8 cellular contexts compared by ENCODE assay signal in genomic region chr5:57174850-57175525, GRCh38. TPM values are rescaled to one million over a fixed set of nuclear protein-coding genes. Genes with fewer than 3 reads are reported as not detected.
A peak's percentile ranks its signal among the peaks of the same experiment; 100 is the strongest.
DNase-seq lines count a peak whose midpoint lies in the region; ATAC-seq and TF ChIP-seq lines count a peak whose summit lies in the region.

No MANE protein-coding gene starts in this region.

- H3K27me3 Mint-ChIP-seq in activated T-cell treated with anti-CD3 and anti-CD28 coated beads, Interleukin-2, amount 50 U/mL, for 4 hours (ENCODE audit: low read depth) = no peaks in the 10 kb centered on the region
- H3K27me3 Mint-ChIP-seq in WTC11 (ENCODE audit: low read depth) (peaks cover 6% of the 10 kb centered on the region), glutamatergic neuron (ENCODE audit: unreplicated experiment) (peaks cover 8% of the 10 kb centered on the region)

- peak overlapping the region; percentile 100 for H3K27ac ChIP-seq in skeletal muscle tissue (ENCODE audit: low read depth, low read length)

- DNase-seq in activated T-cell treated with anti-CD3 and anti-CD28 coated beads, Interleukin-2, amount 50 U/mL, for 4 hours = no peak
- DNase-seq in activated T-cell treated with anti-CD3 and anti-CD28 coated beads, Interleukin-2, amount 50 U/mL, for 1 hour = no peak
- no peak for DNase-seq in WTC11 (ENCODE audit: low spot score)
- DNase-seq in glutamatergic neuron = no peak
- DNase-seq in NCI-H2081 (lab: John Stamatoyannopoulos, UW) = no peak

- H3K27me3 ChIP-seq in skeletal muscle tissue (ENCODE audit: control insufficient read depth in 3 of 3, insufficient read depth in 3 of 3, low read length in 3 of 3) = no peaks in the 10 kb centered on the region

- POLR2A ChIA-PET in WTC11 (lab: Charles Lee) = interaction anchor here (0.9 to 1.3 kb wide), 2 partner anchors 224 to 265 kb away, joined by 3 to 4 read pairs; partner anchors contain the start of gene SETD9

- H3K4me1 Mint-ChIP-seq in activated T-cell treated with anti-CD3 and anti-CD28 coated beads, Interleukin-2, amount 50 U/mL, for 4 hours (ENCODE audit: low read depth) = peaks cover 42% of the 10 kb centered on the region
- H3K4me1 Mint-ChIP-seq in WTC11 = peaks cover 45% of the 10 kb centered on the region
- peaks cover 23% of the 10 kb centered on the region for H3K4me1 Mint-ChIP-seq in glutamatergic neuron (ENCODE audit: low read depth, unreplicated experiment)

- H3K9ac ChIP-seq in skeletal muscle tissue (ENCODE audit: low read depth in 1 of 3, low read length in 3 of 3) = peak overlapping the region; percentile 98 to 100 (median 100)

- H3K27ac Mint-ChIP-seq in WTC11 (peak overlapping the region; percentile 100), glutamatergic neuron (ENCODE audit: unreplicated experiment) (peak overlapping the region; percentile 99)

- CTCF ChIA-PET in WTC11 (lab: Charles Lee) = no interaction called here

- peak overlapping the region; percentile 90 for H3K4me3 Mint-ChIP-seq in activated T-cell treated with anti-CD3 and anti-CD28 coated beads, Interleukin-2, amount 50 U/mL, for 4 hours
- H3K4me3 Mint-ChIP-seq in WTC11 (peak overlapping the region; percentile 97), glutamatergic neuron (ENCODE audit: unreplicated experiment) (peak overlapping the region; percentile 97)

- peaks cover 39% of the 10 kb centered on the region for H3K36me3 Mint-ChIP-seq in activated T-cell treated with anti-CD3 and anti-CD28 coated beads, Interleukin-2, amount 50 U/mL, for 4 hours (ENCODE audit: insufficient read depth)
- H3K36me3 Mint-ChIP-seq in WTC11 (peaks cover 34% of the 10 kb centered on the region), glutamatergic neuron (ENCODE audit: unreplicated experiment) (no peaks in the 10 kb centered on the region)

- ATAC-seq in activated T-cell treated with anti-CD3 and anti-CD28 coated beads, Interleukin-2, amount 50 U/mL, for 4 hours = no peak
- ATAC-seq in WTC11 (no peak), GM19397 (IDR thresholded peaks at IDR 0.05; ENCODE audit: unreplicated experiment) (no peak), GM18519 (IDR thresholded peaks at IDR 0.05; ENCODE audit: low FRiP score, unreplicated experiment) (no peak)

- peaks cover 18 to 38% (median 26%) of the 10 kb centered on the region in 3 donors for H3K4me1 ChIP-seq in skeletal muscle tissue (ENCODE audit: control insufficient read depth in 3 of 3, insufficient read depth in 3 of 3, low read length in 3 of 3)

- H3K9me3 ChIP-seq in skeletal muscle tissue (ENCODE audit: control insufficient read depth in 3 of 3, low read length in 3 of 3) = no peaks in the 10 kb centered on the region

- TF ChIP-seq CTCF in WTC11 (IDR thresholded peaks at IDR 0.05) (no peak), glutamatergic neuron (IDR thresholded peaks at IDR 0.05; ENCODE audit: partially characterized antibody, unreplicated experiment) (no peak)

- no peaks in the 10 kb centered on the region for H3K9me3 Mint-ChIP-seq in activated T-cell treated with anti-CD3 and anti-CD28 coated beads, Interleukin-2, amount 50 U/mL, for 4 hours
- H3K9me3 Mint-ChIP-seq in WTC11 (no peaks in the 10 kb centered on the region), glutamatergic neuron (ENCODE audit: unreplicated experiment) (peaks cover 5% of the 10 kb centered on the region)

- H3K36me3 ChIP-seq in skeletal muscle tissue (ENCODE audit: control insufficient read depth in 3 of 3, insufficient read depth in 3 of 3, low read length in 3 of 3) = peaks cover 0 to 3% (median 0%) of the 10 kb centered on the region in 3 donors

- H3K4me3 ChIP-seq in skeletal muscle tissue (ENCODE audit: low read length in 3 of 3) = peak overlapping the region; percentile 95 to 96 (median 96)

TF ChIP-seq in WTC11, 78 proteins besides CTCF, POLR2A, EP300 and RAD21:
- TF ChIP-seq HMGXB4 (CRISPR knock-in tag; IDR thresholded peaks at IDR 0.05) = no peak
- no peak for TF ChIP-seq MXD4 (CRISPR knock-in tag; IDR thresholded peaks at IDR 0.05; ENCODE audit: borderline replicate concordance)
- no peak for TF ChIP-seq MAX (CRISPR knock-in tag; IDR thresholded peaks at IDR 0.05)
- TF ChIP-seq IRF1 (CRISPR knock-in tag; IDR thresholded peaks at IDR 0.05) = no peak
- no peak for TF ChIP-seq USF2 (CRISPR knock-in tag; IDR thresholded peaks at IDR 0.05)
- TF ChIP-seq E2F5 (CRISPR knock-in tag; IDR thresholded peaks at IDR 0.05) = no peak
- no peak for TF ChIP-seq EMX1 (CRISPR knock-in tag; IDR thresholded peaks at IDR 0.05)
- TF ChIP-seq ZNF396 (CRISPR knock-in tag; IDR thresholded peaks at IDR 0.05; ENCODE audit: borderline replicate concordance) = no peak
- no peak for TF ChIP-seq GRHL2 (CRISPR knock-in tag; IDR thresholded peaks at IDR 0.05; ENCODE audit: insufficient replicate concordance, severe bottlenecking)
- TF ChIP-seq FOXK1 (CRISPR knock-in tag; IDR thresholded peaks at IDR 0.05) = no peak

RNA-seq across cellular contexts. Expression of gene GPBP1, which starts 1.1 kb away (rescaled TPM):
- 10 to 100 TPM; 51.4 to 62.0 (median 58.7) TPM for total RNA-seq in activated T-cell treated with anti-CD3 and anti-CD28 coated beads, Interleukin-2, amount 50 U/mL, for 4 hours
- total RNA-seq in WTC11 (2021) = 100 to 106 TPM (median 104 TPM) in 3 replicates
- 81.3 TPM for total RNA-seq in glutamatergic neuron (ENCODE audit: unreplicated experiment)
- total RNA-seq in skeletal muscle tissue = 71.0 TPM
